21 cellular contexts compared by ENCODE assay signal in the genomic region with DNA sequence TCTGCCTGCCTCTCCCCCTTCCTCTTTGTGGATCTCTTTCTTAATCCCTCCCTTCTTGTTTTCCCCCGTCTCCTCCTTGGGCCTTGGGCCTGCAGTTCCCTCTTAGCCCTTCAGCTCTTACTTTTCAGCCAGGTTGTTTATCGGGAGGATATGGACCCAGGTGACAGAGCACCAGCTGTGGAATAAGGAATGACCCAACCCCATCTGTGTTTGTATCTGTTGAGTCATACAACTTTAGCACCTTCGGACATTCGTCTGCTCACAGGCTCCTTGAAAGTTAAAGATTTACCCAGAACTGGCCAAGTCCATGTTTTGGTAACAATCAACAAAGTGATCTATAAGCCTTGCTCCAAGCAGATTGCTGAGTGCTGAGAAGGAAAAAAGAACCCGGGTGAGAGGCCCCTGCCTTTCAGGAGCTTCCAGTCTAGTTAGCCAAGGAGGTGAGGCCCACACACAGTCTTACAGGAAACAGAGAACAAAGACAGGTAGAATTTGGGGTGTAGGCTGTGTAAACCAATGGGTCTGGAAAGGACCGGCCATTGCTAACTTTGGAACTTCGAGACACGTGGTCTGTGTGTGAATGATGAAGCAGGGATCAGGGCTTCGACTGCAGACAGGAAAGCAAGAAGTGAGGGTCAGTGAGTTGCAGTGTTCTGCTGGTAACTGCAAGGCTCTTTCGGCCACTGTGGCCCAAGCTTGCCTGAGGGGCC.
A peak's percentile ranks its signal among the peaks of the same experiment; 100 is the strongest.
DNase-seq lines count a peak whose midpoint lies in the region; ATAC-seq and TF ChIP-seq lines count a peak whose summit lies in the region.
"Had no signal": no experiment of that assay in that cellular context is flagged by ENCODE, and none has a peak within 500 bp of the region (broad histone marks: within the 10 kb centered on the region; RNA-seq: fewer than 3 reads in every experiment).

No MANE protein-coding gene starts in this region.

- no peaks in the 10 kb centered on the region for H3K79me2 ChIP-seq in mammary epithelial cell (ENCODE audit: insufficient read depth, low read length)

- no TSS peak for BruUV-seq in MCF 10A (replicated peaks; lab: Mats Ljungman, UMichigan)
- BruUV-seq in mammary epithelial cell (replicated peaks; lab: Mats Ljungman, UMichigan), result no TSS peak

- H3K9me3 Mint-ChIP-seq in MCF 10A (ENCODE audit: unreplicated experiment), result no peaks in the 10 kb centered on the region
- H3K9me3 Mint-ChIP-seq: activated naive CD4-positive, alpha-beta T cell treated with anti-CD3 and anti-CD28 coated beads, Interleukin-2, amount 10 ng/mL, durations not matched to agents 7 days and 5 days had no signal

- TF ChIP-seq CTCF in MCF 10A (IDR thresholded peaks at IDR 0.05; ENCODE audit: unreplicated experiment), result no peak
- TF ChIP-seq CTCF in mammary epithelial cell (conservative IDR thresholded peaks at IDR 0.05 in 1 of 2, IDR thresholded peaks at IDR 0.05 in 1 of 2; ENCODE audit: extremely low read depth in 1 of 2, insufficient read depth in 1 of 2, low read depth in 1 of 2, low read length in 2 of 2), result no peak
- no peak for TF ChIP-seq CTCF in epithelial cell of esophagus (IDR thresholded peaks at IDR 0.05; ENCODE audit: insufficient read depth, low read depth, low read length, missing control alignments)
- TF ChIP-seq CTCF in mucosa of descending colon (IDR thresholded peaks at IDR 0.05), result no peak

- peaks cover 5% of the 10 kb centered on the region for H3K36me3 Mint-ChIP-seq in MCF 10A (ENCODE audit: insufficient read depth, unreplicated experiment)
- H3K36me3 Mint-ChIP-seq: activated naive CD4-positive, alpha-beta T cell treated with anti-CD3 and anti-CD28 coated beads, Interleukin-2, amount 10 ng/mL, durations not matched to agents 7 days and 5 days had no signal

- no peaks in the 10 kb centered on the region for H3K27me3 Mint-ChIP-seq in MCF 10A (ENCODE audit: insufficient read depth, unreplicated experiment)

- peak overlapping the region; percentile 29 for H3K27ac Mint-ChIP-seq in MCF 10A (ENCODE audit: low read depth, unreplicated experiment)
- H3K27ac Mint-ChIP-seq: activated naive CD4-positive, alpha-beta T cell treated with anti-CD3 and anti-CD28 coated beads, Interleukin-2, amount 10 ng/mL, durations not matched to agents 7 days and 5 days had no signal

- 78% methylated on average over 9 of the region's 10 CpGs for WGBS in mammary epithelial cell (ENCODE audit: low coverage, missing lambda C conversion rate)

- peaks cover 15% of the 10 kb centered on the region for H3K4me1 ChIP-seq in mammary epithelial cell (ENCODE audit: insufficient read depth, low read length)
- peaks cover 53% of the 10 kb centered on the region for H3K4me1 ChIP-seq in mucosa of descending colon (ENCODE audit: low read depth)
- H3K4me1 ChIP-seq: esophagus squamous epithelium, right atrium auricular region had no signal

- POLR2A ChIA-PET in MCF 10A (lab: Yijun Ruan, JAX), result interaction anchor here (0.6 to 0.8 kb wide), 2 partner anchors 12 kb away, joined by 3 read pairs; no protein-coding TSS in a partner anchor

- no peak overlapping the region for H3K27ac ChIP-seq in mammary epithelial cell (ENCODE audit: insufficient read depth, low read depth, low read length)
- H3K27ac ChIP-seq: esophagus squamous epithelium, right atrium auricular region, tibial artery had no signal

- H4K20me1 ChIP-seq in mammary epithelial cell (ENCODE audit: insufficient read depth, low read length), result no peaks in the 10 kb centered on the region

- H3K36me3 ChIP-seq in mammary epithelial cell (ENCODE audit: insufficient read depth, low read length), result no peaks in the 10 kb centered on the region
- no peaks in the 10 kb centered on the region for H3K36me3 ChIP-seq in mucosa of descending colon (ENCODE audit: low read depth)
- H3K36me3 ChIP-seq: esophagus squamous epithelium, MG63, right atrium auricular region, tibial artery had no signal

- H3K4me2 ChIP-seq in mammary epithelial cell (ENCODE audit: insufficient read depth, low read depth, low read length), result no peak overlapping the region

- ATAC-seq in mucosa of descending colon (peak; percentile 76), GM19395 (IDR thresholded peaks at IDR 0.05; ENCODE audit: unreplicated experiment) (no peak), GM21367 (IDR thresholded peaks at IDR 0.05; ENCODE audit: unreplicated experiment) (no peak)

- no peak overlapping the region for H3K9ac ChIP-seq in mammary epithelial cell (ENCODE audit: insufficient read depth, low read length)

- no peak overlapping the region for H2AFZ ChIP-seq in mammary epithelial cell (ENCODE audit: low read depth, low read length)

- H3K9me3 ChIP-seq in mammary epithelial cell (replicated peaks; ENCODE audit: insufficient read depth, low read length) (no peaks in the 10 kb centered on the region), mucosa of descending colon (no peaks in the 10 kb centered on the region)
- H3K9me3 ChIP-seq: esophagus squamous epithelium, right atrium auricular region, tibial artery had no signal

- no peaks in the 10 kb centered on the region for H3K27me3 ChIP-seq in mammary epithelial cell (ENCODE audit: insufficient read depth, low read length)
- H3K27me3 ChIP-seq: esophagus squamous epithelium, MG63, right atrium auricular region, tibial artery had no signal

- DNase-seq in MCF 10A (ENCODE audit: unreplicated experiment), result no peak
- no peak for DNase-seq in mammary epithelial cell
- peak; percentile 35 for DNase-seq in epithelial cell of esophagus (ENCODE audit: low read depth)
- DNase-seq in mucosa of descending colon, result peak in 1 of 3 donors; percentile 71
- no peak for DNase-seq in dedifferentiated amniotic fluid mesenchymal stem cell (ENCODE audit: extremely low spot score)
- no peak for DNase-seq in activated CD4-positive, CD25-positive, alpha-beta regulatory T cell (lab: John Stamatoyannopoulos, UW)
- DNase-seq: activated CD4-positive, alpha-beta T cell treated with anti-CD3 and anti-CD28 coated beads for 48 hours; activated naive CD4-positive, alpha-beta T cell treated with anti-CD3 and anti-CD28 coated beads, Interleukin-2, amount 10 ng/mL, durations not matched to agents 7 days and 5 days; cortex of kidney; esophagus squamous epithelium; hippocampal formation; MG63; NCI-H2171; NCI-H82; nephron progenitor cell; stimulated activated CD4-positive, alpha-beta T cell treated with anti-CD3 and anti-CD28 coated beads, Interleukin-4, amount 100 ng/mL, for 24 hours; T-helper 9 cell; tibial artery had no signal

- peaks cover 15% of the 10 kb centered on the region for H3K4me1 Mint-ChIP-seq in MCF 10A (ENCODE audit: insufficient read depth, unreplicated experiment)

- CTCF ChIA-PET in MCF 10A (lab: Yijun Ruan, JAX) (interaction anchor here (1.0 to 2.3 kb wide), 4 partner anchors 8 to 22 kb away, joined by 3 to 7 read pairs (median 4); no protein-coding TSS in a partner anchor), mammary epithelial cell (lab: Charles Lee; ENCODE audit: low non-redundant PET) (no interaction called here)

- intact Hi-C loops in MCF 10A (cut with micrococcal nuclease), result no loop called here
- intact Hi-C loops in mammary epithelial cell (cut with micrococcal nuclease), result loop anchor here (10.0 kb wide), 1 partner anchor 437 kb away; no protein-coding TSS in a partner anchor
- intact Hi-C loops in mucosa of descending colon (cut with DNase I, micrococcal nuclease), result loop anchor here in 1 of 2 donors (10.0 kb wide), 2 partner anchors 63 to 197 kb away; partner anchors contain the start of gene F3

- in situ Hi-C loops in mammary epithelial cell (cut with MboI; ENCODE audit: low sequenced_read_pairs in 2 of 2), result no loop called here

- dilution Hi-C loops in mammary epithelial cell (cut with HindIII; ENCODE audit: low sequenced_read_pairs), result no loop called here

- H3K4me3 Mint-ChIP-seq in MCF 10A (ENCODE audit: unreplicated experiment), result no peak overlapping the region
- H3K4me3 Mint-ChIP-seq: activated naive CD4-positive, alpha-beta T cell treated with anti-CD3 and anti-CD28 coated beads, Interleukin-2, amount 10 ng/mL, durations not matched to agents 7 days and 5 days; nephron progenitor cell had no signal

- H3K4me3 ChIP-seq in mammary epithelial cell (replicated peaks in 1 of 3; ENCODE audit: insufficient read depth in 1 of 3, low read depth in 2 of 3, low read length in 3 of 3), result no peak overlapping the region
- H3K4me3 ChIP-seq in epithelial cell of esophagus (ENCODE audit: low read length), result no peak overlapping the region
- H3K4me3 ChIP-seq in mucosa of descending colon, result no peak overlapping the region
- H3K4me3 ChIP-seq: esophagus squamous epithelium, MG63, right atrium auricular region, tibial artery had no signal
